ENCODE assay signal across 1 cellular context in the genomic region with DNA sequence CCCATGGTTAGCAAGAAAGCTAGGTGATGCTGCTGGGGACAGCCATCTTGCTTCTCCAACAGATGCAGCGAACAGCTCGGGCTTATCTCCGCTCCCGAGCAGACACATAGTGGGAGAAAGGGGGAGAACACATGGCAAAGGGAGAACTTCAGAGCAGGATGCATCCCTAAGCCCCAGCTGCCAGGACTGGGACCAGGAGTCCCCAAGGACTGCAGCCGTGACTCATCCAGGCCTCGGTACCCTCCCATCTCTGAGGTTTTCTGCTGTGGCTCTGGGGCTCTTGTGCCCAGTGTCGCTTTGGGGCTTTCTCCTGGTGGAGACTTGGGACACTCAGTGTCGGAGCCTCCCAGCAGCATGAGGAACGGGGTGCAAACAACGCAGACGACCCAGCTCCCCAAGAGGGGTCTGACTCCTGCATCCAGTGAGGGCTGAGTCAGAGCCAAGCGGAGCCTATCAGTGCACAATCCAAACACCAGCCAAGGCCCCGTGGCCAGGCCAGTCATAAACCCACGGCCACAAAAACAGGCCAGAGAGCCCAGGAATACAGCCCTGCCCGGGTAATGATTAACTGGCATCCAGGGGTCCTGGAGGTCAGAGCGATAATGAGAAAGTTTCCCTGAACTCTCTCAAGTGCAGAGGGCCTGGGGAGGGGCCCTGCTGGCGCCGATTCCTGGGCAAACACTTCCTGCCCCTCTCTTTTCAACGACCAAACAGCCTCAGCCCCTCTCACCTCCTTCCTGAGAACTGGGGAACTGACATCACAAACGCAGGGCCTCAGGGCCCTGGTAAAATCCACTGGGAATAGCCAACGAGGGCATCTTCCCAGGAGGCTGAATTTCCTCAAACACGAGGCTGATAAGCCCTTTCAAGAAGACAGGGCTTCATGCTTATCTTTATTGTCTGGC.
TF ChIP-seq lines count a peak whose summit lies in the region.

No MANE protein-coding gene starts in this region.

TF ChIP-seq in HepG2, 621 proteins besides CTCF, POLR2A, EP300 and RAD21 (continued from another document and continues in another):
- TF ChIP-seq, protein P1, sequence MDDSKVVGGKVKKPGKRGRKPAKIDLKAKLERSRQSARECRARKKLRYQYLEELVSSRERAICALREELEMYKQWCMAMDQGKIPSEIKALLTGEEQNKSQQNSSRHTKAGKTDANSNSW (CRISPR knock-in tag; IDR thresholded peaks at IDR 0.05; ENCODE audit: borderline replicate concordance) = no peak
- TF ChIP-seq CENPX (CRISPR knock-in tag; IDR thresholded peaks at IDR 0.05) = no peak
- no peak for TF ChIP-seq ZIK1 (CRISPR knock-in tag; IDR thresholded peaks at IDR 0.05; ENCODE audit: borderline replicate concordance, low read depth)
- no peak for TF ChIP-seq RFXAP (CRISPR knock-in tag; IDR thresholded peaks at IDR 0.05; ENCODE audit: borderline replicate concordance)
- TF ChIP-seq FOXJ3 (CRISPR knock-in tag; IDR thresholded peaks at IDR 0.05; ENCODE audit: borderline replicate concordance) = no peak
- TF ChIP-seq, protein P2, sequence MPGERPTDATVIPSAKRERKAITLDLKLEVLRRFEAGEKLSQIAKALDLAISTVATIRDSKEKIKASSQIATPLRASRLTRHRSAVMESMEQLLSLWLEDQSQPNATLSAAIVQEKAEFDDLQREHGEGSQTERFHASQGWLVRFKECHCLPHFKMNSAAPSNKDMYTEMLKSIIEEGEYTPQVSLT (CRISPR knock-in tag; IDR thresholded peaks at IDR 0.05; ENCODE audit: borderline replicate concordance, low read depth) = no peak
- TF ChIP-seq NRL (CRISPR knock-in tag; IDR thresholded peaks at IDR 0.05; ENCODE audit: borderline replicate concordance) = peak; percentile 79
- no peak; the same call in 1 of the 2 replicates for TF ChIP-seq NCOR1 (IDR thresholded peaks at IDR 0.05; ENCODE audit: borderline replicate concordance, low read length)
- TF ChIP-seq, protein P3, sequence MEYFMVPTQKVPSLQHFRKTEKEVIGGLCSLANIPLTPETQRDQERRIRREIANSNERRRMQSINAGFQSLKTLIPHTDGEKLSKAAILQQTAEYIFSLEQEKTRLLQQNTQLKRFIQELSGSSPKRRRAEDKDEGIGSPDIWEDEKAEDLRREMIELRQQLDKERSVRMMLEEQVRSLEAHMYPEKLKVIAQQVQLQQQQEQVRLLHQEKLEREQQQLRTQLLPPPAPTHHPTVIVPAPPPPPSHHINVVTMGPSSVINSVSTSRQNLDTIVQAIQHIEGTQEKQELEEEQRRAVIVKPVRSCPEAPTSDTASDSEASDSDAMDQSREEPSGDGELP (IDR thresholded peaks at IDR 0.05; ENCODE audit: borderline replicate concordance, low read depth) = peak; percentile 54; the same call in 1 of the 2 replicates
- TF ChIP-seq ZNF331 (CRISPR knock-in tag; IDR thresholded peaks at IDR 0.05) = no peak
- TF ChIP-seq, protein P4, sequence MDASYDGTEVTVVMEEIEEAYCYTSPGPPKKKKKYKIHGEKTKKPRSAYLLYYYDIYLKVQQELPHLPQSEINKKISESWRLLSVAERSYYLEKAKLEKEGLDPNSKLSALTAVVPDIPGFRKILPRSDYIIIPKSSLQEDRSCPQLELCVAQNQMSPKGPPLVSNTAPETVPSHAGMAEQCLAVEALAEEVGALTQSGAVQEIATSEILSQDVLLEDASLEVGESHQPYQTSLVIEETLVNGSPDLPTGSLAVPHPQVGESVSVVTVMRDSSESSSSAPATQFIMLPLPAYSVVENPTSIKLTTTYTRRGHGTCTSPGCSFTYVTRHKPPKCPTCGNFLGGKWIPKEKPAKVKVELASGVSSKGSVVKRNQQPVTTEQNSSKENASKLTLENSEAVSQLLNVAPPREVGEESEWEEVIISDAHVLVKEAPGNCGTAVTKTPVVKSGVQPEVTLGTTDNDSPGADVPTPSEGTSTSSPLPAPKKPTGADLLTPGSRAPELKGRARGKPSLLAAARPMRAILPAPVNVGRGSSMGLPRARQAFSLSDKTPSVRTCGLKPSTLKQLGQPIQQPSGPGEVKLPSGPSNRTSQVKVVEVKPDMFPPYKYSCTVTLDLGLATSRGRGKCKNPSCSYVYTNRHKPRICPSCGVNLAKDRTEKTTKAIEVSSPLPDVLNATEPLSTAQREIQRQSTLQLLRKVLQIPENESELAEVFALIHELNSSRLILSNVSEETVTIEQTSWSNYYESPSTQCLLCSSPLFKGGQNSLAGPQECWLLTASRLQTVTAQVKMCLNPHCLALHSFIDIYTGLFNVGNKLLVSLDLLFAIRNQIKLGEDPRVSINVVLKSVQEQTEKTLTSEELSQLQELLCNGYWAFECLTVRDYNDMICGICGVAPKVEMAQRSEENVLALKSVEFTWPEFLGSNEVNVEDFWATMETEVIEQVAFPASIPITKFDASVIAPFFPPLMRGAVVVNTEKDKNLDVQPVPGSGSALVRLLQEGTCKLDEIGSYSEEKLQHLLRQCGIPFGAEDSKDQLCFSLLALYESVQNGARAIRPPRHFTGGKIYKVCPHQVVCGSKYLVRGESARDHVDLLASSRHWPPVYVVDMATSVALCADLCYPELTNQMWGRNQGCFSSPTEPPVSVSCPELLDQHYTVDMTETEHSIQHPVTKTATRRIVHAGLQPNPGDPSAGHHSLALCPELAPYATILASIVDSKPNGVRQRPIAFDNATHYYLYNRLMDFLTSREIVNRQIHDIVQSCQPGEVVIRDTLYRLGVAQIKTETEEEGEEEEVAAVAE (CRISPR knock-in tag; IDR thresholded peaks at IDR 0.05; ENCODE audit: borderline replicate concordance) = no peak
- no peak for TF ChIP-seq ZNF432 (CRISPR knock-in tag; IDR thresholded peaks at IDR 0.05; ENCODE audit: borderline replicate concordance)
- no peak for TF ChIP-seq ZNF558 (CRISPR knock-in tag; IDR thresholded peaks at IDR 0.05; ENCODE audit: borderline replicate concordance)
- TF ChIP-seq PCBP1 (IDR thresholded peaks at IDR 0.05; ENCODE audit: borderline replicate concordance, low read depth, low read length) = no peak
- no peak for TF ChIP-seq PAX8 (CRISPR knock-in tag; IDR thresholded peaks at IDR 0.05; ENCODE audit: borderline replicate concordance)
- TF ChIP-seq CREM (IDR thresholded peaks at IDR 0.05) = peak; percentile 50; the same call in 1 of the 2 replicates
- TF ChIP-seq CREM (CRISPR knock-in tag; IDR thresholded peaks at IDR 0.05) = no peak
- TF ChIP-seq NCOA5 (CRISPR knock-in tag; IDR thresholded peaks at IDR 0.05) = no peak
- no peak for TF ChIP-seq ZNF343 (CRISPR knock-in tag; IDR thresholded peaks at IDR 0.05)
- TF ChIP-seq NR2F2 (IDR thresholded peaks at IDR 0.05; ENCODE audit: borderline replicate concordance, low read depth) = peak; percentile 75
- no peak for TF ChIP-seq AHR (CRISPR knock-in tag; IDR thresholded peaks at IDR 0.05)
- 0 out of 2 replicates have a peak, but pooled peaks have one; percentile 12 for TF ChIP-seq TGIF2 (CRISPR knock-in tag; IDR thresholded peaks at IDR 0.05)
- TF ChIP-seq ZNF367 (CRISPR knock-in tag; IDR thresholded peaks at IDR 0.05; ENCODE audit: borderline replicate concordance) = no peak
- TF ChIP-seq KAT2B (IDR thresholded peaks at IDR 0.05; ENCODE audit: borderline replicate concordance, low read depth, low read length) = no peak
- TF ChIP-seq YY1 (IDR thresholded peaks at IDR 0.05; ENCODE audit: insufficient read depth, insufficient replicate concordance, low read depth, low read length) = no peak
- no peak for TF ChIP-seq ZNF766 (CRISPR knock-in tag; IDR thresholded peaks at IDR 0.05; ENCODE audit: borderline replicate concordance)
- TF ChIP-seq, protein P5, sequence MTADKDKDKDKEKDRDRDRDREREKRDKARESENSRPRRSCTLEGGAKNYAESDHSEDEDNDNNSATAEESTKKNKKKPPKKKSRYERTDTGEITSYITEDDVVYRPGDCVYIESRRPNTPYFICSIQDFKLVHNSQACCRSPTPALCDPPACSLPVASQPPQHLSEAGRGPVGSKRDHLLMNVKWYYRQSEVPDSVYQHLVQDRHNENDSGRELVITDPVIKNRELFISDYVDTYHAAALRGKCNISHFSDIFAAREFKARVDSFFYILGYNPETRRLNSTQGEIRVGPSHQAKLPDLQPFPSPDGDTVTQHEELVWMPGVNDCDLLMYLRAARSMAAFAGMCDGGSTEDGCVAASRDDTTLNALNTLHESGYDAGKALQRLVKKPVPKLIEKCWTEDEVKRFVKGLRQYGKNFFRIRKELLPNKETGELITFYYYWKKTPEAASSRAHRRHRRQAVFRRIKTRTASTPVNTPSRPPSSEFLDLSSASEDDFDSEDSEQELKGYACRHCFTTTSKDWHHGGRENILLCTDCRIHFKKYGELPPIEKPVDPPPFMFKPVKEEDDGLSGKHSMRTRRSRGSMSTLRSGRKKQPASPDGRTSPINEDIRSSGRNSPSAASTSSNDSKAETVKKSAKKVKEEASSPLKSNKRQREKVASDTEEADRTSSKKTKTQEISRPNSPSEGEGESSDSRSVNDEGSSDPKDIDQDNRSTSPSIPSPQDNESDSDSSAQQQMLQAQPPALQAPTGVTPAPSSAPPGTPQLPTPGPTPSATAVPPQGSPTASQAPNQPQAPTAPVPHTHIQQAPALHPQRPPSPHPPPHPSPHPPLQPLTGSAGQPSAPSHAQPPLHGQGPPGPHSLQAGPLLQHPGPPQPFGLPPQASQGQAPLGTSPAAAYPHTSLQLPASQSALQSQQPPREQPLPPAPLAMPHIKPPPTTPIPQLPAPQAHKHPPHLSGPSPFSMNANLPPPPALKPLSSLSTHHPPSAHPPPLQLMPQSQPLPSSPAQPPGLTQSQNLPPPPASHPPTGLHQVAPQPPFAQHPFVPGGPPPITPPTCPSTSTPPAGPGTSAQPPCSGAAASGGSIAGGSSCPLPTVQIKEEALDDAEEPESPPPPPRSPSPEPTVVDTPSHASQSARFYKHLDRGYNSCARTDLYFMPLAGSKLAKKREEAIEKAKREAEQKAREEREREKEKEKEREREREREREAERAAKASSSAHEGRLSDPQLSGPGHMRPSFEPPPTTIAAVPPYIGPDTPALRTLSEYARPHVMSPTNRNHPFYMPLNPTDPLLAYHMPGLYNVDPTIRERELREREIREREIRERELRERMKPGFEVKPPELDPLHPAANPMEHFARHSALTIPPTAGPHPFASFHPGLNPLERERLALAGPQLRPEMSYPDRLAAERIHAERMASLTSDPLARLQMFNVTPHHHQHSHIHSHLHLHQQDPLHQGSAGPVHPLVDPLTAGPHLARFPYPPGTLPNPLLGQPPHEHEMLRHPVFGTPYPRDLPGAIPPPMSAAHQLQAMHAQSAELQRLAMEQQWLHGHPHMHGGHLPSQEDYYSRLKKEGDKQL (CRISPR knock-in tag; IDR thresholded peaks at IDR 0.05; ENCODE audit: low read depth) = 0 out of 2 replicates have a peak, but pooled peaks have one; percentile 32
- TF ChIP-seq ZNF589 (CRISPR knock-in tag; conservative IDR thresholded peaks at IDR 0.05) = no peak
- TF ChIP-seq ZNF790 (CRISPR knock-in tag; IDR thresholded peaks at IDR 0.05; ENCODE audit: borderline replicate concordance) = no peak
- peak; percentile 70; the same call in 1 of the 2 replicates for TF ChIP-seq GATAD2A (CRISPR knock-in tag; IDR thresholded peaks at IDR 0.05)
- no peak for TF ChIP-seq IKZF4 (CRISPR knock-in tag; IDR thresholded peaks at IDR 0.05; ENCODE audit: borderline replicate concordance, low read depth, not compliant biosample characterization)
- TF ChIP-seq, protein P6, sequence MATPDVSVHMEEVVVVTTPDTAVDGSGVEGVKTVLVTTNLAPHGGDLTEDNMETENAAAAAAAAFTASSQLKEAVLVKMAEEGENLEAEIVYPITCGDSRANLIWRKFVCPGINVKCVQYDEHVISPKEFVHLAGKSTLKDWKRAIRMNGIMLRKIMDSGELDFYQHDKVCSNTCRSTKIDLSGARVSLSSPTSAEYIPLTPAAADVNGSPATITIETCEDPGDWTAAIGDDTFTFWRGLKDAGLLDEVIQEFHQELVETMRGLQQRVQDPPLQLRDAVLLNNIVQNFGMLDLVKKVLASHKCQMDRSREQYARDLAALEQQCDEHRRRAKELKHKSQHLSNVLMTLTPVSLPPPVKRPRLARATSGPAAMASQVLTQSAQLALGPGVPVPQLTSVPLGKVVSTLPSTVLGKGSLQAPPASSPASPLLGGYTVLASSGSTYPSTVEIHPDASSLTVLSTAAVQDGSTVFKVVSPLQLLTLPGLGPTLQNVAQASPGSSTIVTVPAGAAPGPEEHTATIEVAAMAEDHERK (CRISPR knock-in tag; IDR thresholded peaks at IDR 0.05; ENCODE audit: low read depth) = no peak
- peak; percentile 63; the same call in 1 of the 2 replicates for TF ChIP-seq ETV5 (CRISPR knock-in tag; IDR thresholded peaks at IDR 0.05; ENCODE audit: borderline replicate concordance)
- no peak for TF ChIP-seq POLR2AphosphoS2 (IDR thresholded peaks at IDR 0.05; ENCODE audit: low read depth, low read length)
- no peak for TF ChIP-seq ATM (IDR thresholded peaks at IDR 0.05; ENCODE audit: borderline replicate concordance)
- TF ChIP-seq, protein P7, sequence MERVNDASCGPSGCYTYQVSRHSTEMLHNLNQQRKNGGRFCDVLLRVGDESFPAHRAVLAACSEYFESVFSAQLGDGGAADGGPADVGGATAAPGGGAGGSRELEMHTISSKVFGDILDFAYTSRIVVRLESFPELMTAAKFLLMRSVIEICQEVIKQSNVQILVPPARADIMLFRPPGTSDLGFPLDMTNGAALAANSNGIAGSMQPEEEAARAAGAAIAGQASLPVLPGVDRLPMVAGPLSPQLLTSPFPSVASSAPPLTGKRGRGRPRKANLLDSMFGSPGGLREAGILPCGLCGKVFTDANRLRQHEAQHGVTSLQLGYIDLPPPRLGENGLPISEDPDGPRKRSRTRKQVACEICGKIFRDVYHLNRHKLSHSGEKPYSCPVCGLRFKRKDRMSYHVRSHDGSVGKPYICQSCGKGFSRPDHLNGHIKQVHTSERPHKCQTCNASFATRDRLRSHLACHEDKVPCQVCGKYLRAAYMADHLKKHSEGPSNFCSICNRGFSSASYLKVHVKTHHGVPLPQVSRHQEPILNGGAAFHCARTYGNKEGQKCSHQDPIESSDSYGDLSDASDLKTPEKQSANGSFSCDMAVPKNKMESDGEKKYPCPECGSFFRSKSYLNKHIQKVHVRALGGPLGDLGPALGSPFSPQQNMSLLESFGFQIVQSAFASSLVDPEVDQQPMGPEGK (CRISPR knock-in tag; IDR thresholded peaks at IDR 0.05) = peak; percentile 84; the same call in 1 of the 2 replicates
